Comparison of ENCODE assay signal across 1 cellular context in genomic region chr18:57730146-57730545, GRCh38.
TF ChIP-seq lines count a peak whose summit lies in the region.

No MANE protein-coding gene starts in this region.

TF ChIP-seq in IMR-90, 13 proteins besides CTCF, POLR2A, EP300 and RAD21:
- TF ChIP-seq MAFK (IDR thresholded peaks at IDR 0.05; ENCODE audit: low read depth, low read length) = no peak
- no peak for TF ChIP-seq CEBPB (IDR thresholded peaks at IDR 0.05; ENCODE audit: low read depth, low read length)
- TF ChIP-seq NFE2L2 (IDR thresholded peaks at IDR 0.05; ENCODE audit: low read depth, low read length) = no peak
- no peak for TF ChIP-seq CHD1 (IDR thresholded peaks at IDR 0.05; ENCODE audit: low read depth, low read length)
- TF ChIP-seq MAZ (IDR thresholded peaks at IDR 0.05; ENCODE audit: borderline replicate concordance, low read depth, low read length) = no peak
- TF ChIP-seq MXI1 (IDR thresholded peaks at IDR 0.05; ENCODE audit: borderline replicate concordance, low read depth, low read length) = no peak
- no peak for TF ChIP-seq BHLHE40 (IDR thresholded peaks at IDR 0.05; ENCODE audit: low read depth, low read length)
- no peak for TF ChIP-seq RCOR1 (IDR thresholded peaks at IDR 0.05; ENCODE audit: insufficient replicate concordance, low read length)
- TF ChIP-seq RFX5 (IDR thresholded peaks at IDR 0.05; ENCODE audit: low read depth, low read length) = no peak
